1 cellular context compared by ENCODE assay signal in the genomic region with DNA sequence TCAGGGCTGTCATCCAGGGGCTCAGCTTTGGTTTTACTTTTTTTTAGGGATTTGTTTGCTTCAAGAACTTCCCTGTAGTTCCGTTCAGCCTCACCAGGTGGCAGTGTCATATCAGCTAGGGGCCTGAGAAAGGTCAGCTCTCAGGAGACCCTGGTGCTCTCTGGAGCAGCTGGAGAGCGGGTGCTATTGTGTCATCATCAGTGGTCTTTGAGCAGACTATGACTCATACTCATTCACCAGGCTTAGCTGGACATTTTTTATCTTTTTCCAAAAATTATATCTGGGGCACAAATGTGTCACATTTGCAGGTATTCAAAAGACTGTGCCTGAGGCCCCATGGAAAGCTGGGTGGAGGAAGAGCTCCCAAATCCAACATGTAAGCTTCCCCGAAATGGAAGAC.
A peak's percentile ranks its signal among the peaks of the same experiment; 100 is the strongest.
TF ChIP-seq lines count a peak whose summit lies in the region.

No MANE protein-coding gene starts in this region.

TF ChIP-seq in K562, 482 proteins besides CTCF, POLR2A, EP300 and RAD21 (continued from another document and continues in another):
- TF ChIP-seq, protein P1, sequence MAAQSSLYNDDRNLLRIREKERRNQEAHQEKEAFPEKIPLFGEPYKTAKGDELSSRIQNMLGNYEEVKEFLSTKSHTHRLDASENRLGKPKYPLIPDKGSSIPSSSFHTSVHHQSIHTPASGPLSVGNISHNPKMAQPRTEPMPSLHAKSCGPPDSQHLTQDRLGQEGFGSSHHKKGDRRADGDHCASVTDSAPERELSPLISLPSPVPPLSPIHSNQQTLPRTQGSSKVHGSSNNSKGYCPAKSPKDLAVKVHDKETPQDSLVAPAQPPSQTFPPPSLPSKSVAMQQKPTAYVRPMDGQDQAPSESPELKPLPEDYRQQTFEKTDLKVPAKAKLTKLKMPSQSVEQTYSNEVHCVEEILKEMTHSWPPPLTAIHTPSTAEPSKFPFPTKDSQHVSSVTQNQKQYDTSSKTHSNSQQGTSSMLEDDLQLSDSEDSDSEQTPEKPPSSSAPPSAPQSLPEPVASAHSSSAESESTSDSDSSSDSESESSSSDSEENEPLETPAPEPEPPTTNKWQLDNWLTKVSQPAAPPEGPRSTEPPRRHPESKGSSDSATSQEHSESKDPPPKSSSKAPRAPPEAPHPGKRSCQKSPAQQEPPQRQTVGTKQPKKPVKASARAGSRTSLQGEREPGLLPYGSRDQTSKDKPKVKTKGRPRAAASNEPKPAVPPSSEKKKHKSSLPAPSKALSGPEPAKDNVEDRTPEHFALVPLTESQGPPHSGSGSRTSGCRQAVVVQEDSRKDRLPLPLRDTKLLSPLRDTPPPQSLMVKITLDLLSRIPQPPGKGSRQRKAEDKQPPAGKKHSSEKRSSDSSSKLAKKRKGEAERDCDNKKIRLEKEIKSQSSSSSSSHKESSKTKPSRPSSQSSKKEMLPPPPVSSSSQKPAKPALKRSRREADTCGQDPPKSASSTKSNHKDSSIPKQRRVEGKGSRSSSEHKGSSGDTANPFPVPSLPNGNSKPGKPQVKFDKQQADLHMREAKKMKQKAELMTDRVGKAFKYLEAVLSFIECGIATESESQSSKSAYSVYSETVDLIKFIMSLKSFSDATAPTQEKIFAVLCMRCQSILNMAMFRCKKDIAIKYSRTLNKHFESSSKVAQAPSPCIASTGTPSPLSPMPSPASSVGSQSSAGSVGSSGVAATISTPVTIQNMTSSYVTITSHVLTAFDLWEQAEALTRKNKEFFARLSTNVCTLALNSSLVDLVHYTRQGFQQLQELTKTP (IDR thresholded peaks at IDR 0.05; ENCODE audit: low read depth in 1 of 2, partially characterized antibody in 2 of 2), result no peak
- TF ChIP-seq POLR2AphosphoS2 (IDR thresholded peaks at IDR 0.05; ENCODE audit: low read length) (no peak), HMG20B (CRISPR knock-in tag; IDR thresholded peaks at IDR 0.05) (no peak), JUND (IDR thresholded peaks at IDR 0.05; ENCODE audit: borderline replicate concordance, low read depth, low read length) (peak; percentile 53; the same call in 1 of the 2 replicates), JUND (tag; IDR thresholded peaks at IDR 0.05; ENCODE audit: borderline replicate concordance, low read depth, low read length) (peak; percentile 36; the same call in 2 of the 3 replicates), ZNF146 (CRISPR knock-in tag; IDR thresholded peaks at IDR 0.05; ENCODE audit: unreplicated experiment) (no peak), ZNF217 (CRISPR knock-in tag; IDR thresholded peaks at IDR 0.05) (no peak), CEBPB (tag; IDR thresholded peaks at IDR 0.05) (peak; percentile 11; the same call in 1 of the 2 replicates), CBX3 (IDR thresholded peaks at IDR 0.05; ENCODE audit: borderline replicate concordance in 1 of 2, low read length in 2 of 2) (0 out of 3 replicates have a peak, but pooled peaks of 1 of the 2 experiments have one; percentile 23), TCF3 (CRISPR knock-in tag; IDR thresholded peaks at IDR 0.05) (no peak), JUNB (CRISPR knock-in tag; conservative IDR thresholded peaks at IDR 0.05) (0 out of 2 replicates have a peak, but pooled peaks have one; percentile 43), HNRNPUL1 (IDR thresholded peaks at IDR 0.05; ENCODE audit: low read length) (no peak), TAF1 (IDR thresholded peaks at IDR 0.05; ENCODE audit: control insufficient read depth, extremely low read depth, insufficient read depth, low read length, severe bottlenecking) (no peak), POU5F1 (IDR thresholded peaks at IDR 0.05; ENCODE audit: borderline replicate concordance, low read depth, low read length, partially characterized antibody) (no peak), NR4A1 (CRISPR knock-in tag; IDR thresholded peaks at IDR 0.05) (no peak), NR4A1 (tag; IDR thresholded peaks at IDR 0.05) (no peak), PPARD (CRISPR knock-in tag; IDR thresholded peaks at IDR 0.05) (no peak), ZNF75A (CRISPR knock-in tag; IDR thresholded peaks at IDR 0.05) (no peak), ZNF77 (CRISPR knock-in tag; IDR thresholded peaks at IDR 0.05) (no peak), POLR2G (IDR thresholded peaks at IDR 0.05; ENCODE audit: low read depth, low read length) (no peak), KLF1 (tag; IDR thresholded peaks at IDR 0.05) (no peak), ZKSCAN8 (CRISPR knock-in tag; IDR thresholded peaks at IDR 0.05) (no peak), HLTF (IDR thresholded peaks at IDR 0.05) (no peak), U2AF1 (optimal IDR thresholded peaks at IDR 0.05; ENCODE audit: low read depth, low read length) (no peak), NR2C2 (CRISPR knock-in tag; IDR thresholded peaks at IDR 0.05) (no peak), NR2C2 (tag; IDR thresholded peaks at IDR 0.05) (no peak), NBN (IDR thresholded peaks at IDR 0.05; ENCODE audit: low read depth) (no peak), HDAC2 (IDR thresholded peaks at IDR 0.05) (no peak), JUN (IDR thresholded peaks at IDR 0.05; ENCODE audit: borderline replicate concordance, low read depth, low read length) (peak; percentile 47; the same call in 1 of the 2 replicates), JUN (CRISPR knock-in tag; IDR thresholded peaks at IDR 0.05; ENCODE audit: borderline replicate concordance) (no peak), ZNF174 (CRISPR knock-in tag; IDR thresholded peaks at IDR 0.05) (no peak), ARHGAP35 (IDR thresholded peaks at IDR 0.05; ENCODE audit: partially characterized antibody) (no peak), ZNF224 (CRISPR knock-in tag; IDR thresholded peaks at IDR 0.05) (no peak), ZNF124 (CRISPR knock-in tag; IDR thresholded peaks at IDR 0.05) (no peak), FOXK2 (conservative IDR thresholded peaks at IDR 0.05 in 1 of 2, IDR thresholded peaks at IDR 0.05 in 1 of 2; ENCODE audit: low read depth in 2 of 2) (no peak), SLC30A9 (CRISPR knock-in tag; IDR thresholded peaks at IDR 0.05) (no peak), TAF7 (tag; IDR thresholded peaks at IDR 0.05) (no peak), ZNF57 (CRISPR knock-in tag; IDR thresholded peaks at IDR 0.05) (no peak), GTF2F1 (IDR thresholded peaks at IDR 0.05; ENCODE audit: low read depth, low read length) (no peak), MAZ (CRISPR knock-in tag; conservative IDR thresholded peaks at IDR 0.05 in 1 of 2, IDR thresholded peaks at IDR 0.05 in 1 of 2) (0 out of 4 replicates have a peak, but pooled peaks of 1 of the 2 experiments have one; percentile 24), L3MBTL2 (IDR thresholded peaks at IDR 0.05) (no peak), RCOR1 (IDR thresholded peaks at IDR 0.05; ENCODE audit: borderline replicate concordance in 1 of 2, low read depth in 2 of 2, low read length in 2 of 2) (0 out of 4 replicates have a peak, but pooled peaks of 1 of the 2 experiments have one; percentile 10), CBX2 (IDR thresholded peaks at IDR 0.05; ENCODE audit: insufficient read depth, low read length, poor library complexity, severe bottlenecking) (no peak), CREM (IDR thresholded peaks at IDR 0.05; ENCODE audit: low read depth) (0 out of 2 replicates have a peak, but pooled peaks have one; percentile 17), ZNF354B (CRISPR knock-in tag; IDR thresholded peaks at IDR 0.05) (no peak), HNRNPH1 (optimal IDR thresholded peaks at IDR 0.05; ENCODE audit: low read depth, low read length) (no peak), ILK (tag; IDR thresholded peaks at IDR 0.05; ENCODE audit: borderline replicate concordance, low read depth) (no peak), NFYB (IDR thresholded peaks at IDR 0.05; ENCODE audit: extremely low read depth, insufficient read length) (no peak), SMAD4 (CRISPR knock-in tag; conservative IDR thresholded peaks at IDR 0.05) (peak; percentile 71), POLR3G (IDR thresholded peaks at IDR 0.05; ENCODE audit: extremely low read depth, insufficient read length, insufficient replicate concordance) (no peak), HNRNPL (IDR thresholded peaks at IDR 0.05; ENCODE audit: low read depth, low read length) (no peak), ZNF764 (CRISPR knock-in tag; IDR thresholded peaks at IDR 0.05; ENCODE audit: low read depth) (no peak), YBX1 (IDR thresholded peaks at IDR 0.05) (no peak), EHMT2 (IDR thresholded peaks at IDR 0.05) (no peak), ZNF253 (CRISPR knock-in tag; conservative IDR thresholded peaks at IDR 0.05) (no peak), RBM39 (optimal IDR thresholded peaks at IDR 0.05; ENCODE audit: low read depth, low read length) (no peak), ZZZ3 (IDR thresholded peaks at IDR 0.05) (no peak), ETV6 (IDR thresholded peaks at IDR 0.05; ENCODE audit: borderline replicate concordance in 1 of 2, low read depth in 2 of 2, low read length in 1 of 2) (no peak), ETV6 (CRISPR knock-in tag; IDR thresholded peaks at IDR 0.05; ENCODE audit: borderline replicate concordance) (no peak), ZNF121 (CRISPR knock-in tag; conservative IDR thresholded peaks at IDR 0.05) (no peak)
- TF ChIP-seq, protein P2, sequence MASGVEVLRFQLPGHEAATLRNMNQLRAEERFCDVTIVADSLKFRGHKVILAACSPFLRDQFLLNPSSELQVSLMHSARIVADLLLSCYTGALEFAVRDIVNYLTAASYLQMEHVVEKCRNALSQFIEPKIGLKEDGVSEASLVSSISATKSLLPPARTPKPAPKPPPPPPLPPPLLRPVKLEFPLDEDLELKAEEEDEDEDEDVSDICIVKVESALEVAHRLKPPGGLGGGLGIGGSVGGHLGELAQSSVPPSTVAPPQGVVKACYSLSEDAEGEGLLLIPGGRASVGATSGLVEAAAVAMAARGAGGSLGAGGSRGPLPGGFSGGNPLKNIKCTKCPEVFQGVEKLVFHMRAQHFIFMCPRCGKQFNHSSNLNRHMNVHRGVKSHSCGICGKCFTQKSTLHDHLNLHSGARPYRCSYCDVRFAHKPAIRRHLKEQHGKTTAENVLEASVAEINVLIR (CRISPR knock-in tag; IDR thresholded peaks at IDR 0.05), result no peak
- TF ChIP-seq, protein P3, sequence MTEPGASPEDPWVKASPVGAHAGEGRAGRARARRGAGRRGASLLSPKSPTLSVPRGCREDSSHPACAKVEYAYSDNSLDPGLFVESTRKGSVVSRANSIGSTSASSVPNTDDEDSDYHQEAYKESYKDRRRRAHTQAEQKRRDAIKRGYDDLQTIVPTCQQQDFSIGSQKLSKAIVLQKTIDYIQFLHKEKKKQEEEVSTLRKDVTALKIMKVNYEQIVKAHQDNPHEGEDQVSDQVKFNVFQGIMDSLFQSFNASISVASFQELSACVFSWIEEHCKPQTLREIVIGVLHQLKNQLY (CRISPR knock-in tag; conservative IDR thresholded peaks at IDR 0.05), result no peak
- TF ChIP-seq, protein P4, sequence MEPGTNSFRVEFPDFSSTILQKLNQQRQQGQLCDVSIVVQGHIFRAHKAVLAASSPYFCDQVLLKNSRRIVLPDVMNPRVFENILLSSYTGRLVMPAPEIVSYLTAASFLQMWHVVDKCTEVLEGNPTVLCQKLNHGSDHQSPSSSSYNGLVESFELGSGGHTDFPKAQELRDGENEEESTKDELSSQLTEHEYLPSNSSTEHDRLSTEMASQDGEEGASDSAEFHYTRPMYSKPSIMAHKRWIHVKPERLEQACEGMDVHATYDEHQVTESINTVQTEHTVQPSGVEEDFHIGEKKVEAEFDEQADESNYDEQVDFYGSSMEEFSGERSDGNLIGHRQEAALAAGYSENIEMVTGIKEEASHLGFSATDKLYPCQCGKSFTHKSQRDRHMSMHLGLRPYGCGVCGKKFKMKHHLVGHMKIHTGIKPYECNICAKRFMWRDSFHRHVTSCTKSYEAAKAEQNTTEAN (CRISPR knock-in tag; IDR thresholded peaks at IDR 0.05), result no peak
- TF ChIP-seq, protein P5, sequence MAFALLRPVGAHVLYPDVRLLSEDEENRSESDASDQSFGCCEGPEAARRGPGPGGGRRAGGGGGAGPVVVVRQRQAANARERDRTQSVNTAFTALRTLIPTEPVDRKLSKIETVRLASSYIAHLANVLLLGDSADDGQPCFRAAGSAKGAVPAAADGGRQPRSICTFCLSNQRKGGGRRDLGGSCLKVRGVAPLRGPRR (CRISPR knock-in tag; IDR thresholded peaks at IDR 0.05), result no peak
- TF ChIP-seq, protein P6, sequence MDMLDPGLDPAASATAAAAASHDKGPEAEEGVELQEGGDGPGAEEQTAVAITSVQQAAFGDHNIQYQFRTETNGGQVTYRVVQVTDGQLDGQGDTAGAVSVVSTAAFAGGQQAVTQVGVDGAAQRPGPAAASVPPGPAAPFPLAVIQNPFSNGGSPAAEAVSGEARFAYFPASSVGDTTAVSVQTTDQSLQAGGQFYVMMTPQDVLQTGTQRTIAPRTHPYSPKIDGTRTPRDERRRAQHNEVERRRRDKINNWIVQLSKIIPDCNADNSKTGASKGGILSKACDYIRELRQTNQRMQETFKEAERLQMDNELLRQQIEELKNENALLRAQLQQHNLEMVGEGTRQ (CRISPR knock-in tag; IDR thresholded peaks at IDR 0.05), result no peak
- TF ChIP-seq, protein P7, sequence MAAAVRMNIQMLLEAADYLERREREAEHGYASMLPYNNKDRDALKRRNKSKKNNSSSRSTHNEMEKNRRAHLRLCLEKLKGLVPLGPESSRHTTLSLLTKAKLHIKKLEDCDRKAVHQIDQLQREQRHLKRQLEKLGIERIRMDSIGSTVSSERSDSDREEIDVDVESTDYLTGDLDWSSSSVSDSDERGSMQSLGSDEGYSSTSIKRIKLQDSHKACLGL (CRISPR knock-in tag; IDR thresholded peaks at IDR 0.05; ENCODE audit: borderline replicate concordance, poor library complexity, severe bottlenecking), result no peak
- TF ChIP-seq, protein P8, sequence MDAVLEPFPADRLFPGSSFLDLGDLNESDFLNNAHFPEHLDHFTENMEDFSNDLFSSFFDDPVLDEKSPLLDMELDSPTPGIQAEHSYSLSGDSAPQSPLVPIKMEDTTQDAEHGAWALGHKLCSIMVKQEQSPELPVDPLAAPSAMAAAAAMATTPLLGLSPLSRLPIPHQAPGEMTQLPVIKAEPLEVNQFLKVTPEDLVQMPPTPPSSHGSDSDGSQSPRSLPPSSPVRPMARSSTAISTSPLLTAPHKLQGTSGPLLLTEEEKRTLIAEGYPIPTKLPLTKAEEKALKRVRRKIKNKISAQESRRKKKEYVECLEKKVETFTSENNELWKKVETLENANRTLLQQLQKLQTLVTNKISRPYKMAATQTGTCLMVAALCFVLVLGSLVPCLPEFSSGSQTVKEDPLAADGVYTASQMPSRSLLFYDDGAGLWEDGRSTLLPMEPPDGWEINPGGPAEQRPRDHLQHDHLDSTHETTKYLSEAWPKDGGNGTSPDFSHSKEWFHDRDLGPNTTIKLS (IDR thresholded peaks at IDR 0.05; ENCODE audit: borderline replicate concordance, low read depth), result no peak
- TF ChIP-seq, protein P9, sequence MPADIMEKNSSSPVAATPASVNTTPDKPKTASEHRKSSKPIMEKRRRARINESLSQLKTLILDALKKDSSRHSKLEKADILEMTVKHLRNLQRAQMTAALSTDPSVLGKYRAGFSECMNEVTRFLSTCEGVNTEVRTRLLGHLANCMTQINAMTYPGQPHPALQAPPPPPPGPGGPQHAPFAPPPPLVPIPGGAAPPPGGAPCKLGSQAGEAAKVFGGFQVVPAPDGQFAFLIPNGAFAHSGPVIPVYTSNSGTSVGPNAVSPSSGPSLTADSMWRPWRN (IDR thresholded peaks at IDR 0.05; ENCODE audit: low read depth), result no peak
